1 cellular context compared by ENCODE assay signal in the genomic region with DNA sequence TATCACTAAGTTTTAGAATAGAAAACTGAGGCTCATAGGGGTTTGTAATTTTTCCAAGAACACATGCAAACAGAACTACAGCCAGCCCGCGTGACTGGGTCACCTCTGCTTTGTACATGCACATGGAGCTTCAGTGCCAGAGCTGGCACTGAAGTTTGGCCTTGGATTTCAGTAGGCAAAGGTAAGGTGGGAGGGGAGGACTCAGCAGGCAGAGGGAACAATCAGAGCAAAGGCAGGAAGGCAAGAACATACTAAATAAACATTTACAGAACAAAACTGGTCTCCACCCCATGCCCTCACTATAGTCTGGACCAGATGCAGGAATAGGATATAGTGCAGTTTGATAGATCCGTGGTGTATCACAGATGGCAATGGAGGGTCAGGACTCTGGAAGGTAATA.
TF ChIP-seq lines count a peak whose summit lies in the region.

No MANE protein-coding gene starts in this region.

TF ChIP-seq in GM12891, 5 proteins besides CTCF, POLR2A, EP300 and RAD21 (continued from another document):
- TF ChIP-seq PAX5 (IDR thresholded peaks at IDR 0.05; ENCODE audit: insufficient read depth, low read length, severe bottlenecking) (no peak), SPI1 (IDR thresholded peaks at IDR 0.05; ENCODE audit: low read depth, low read length) (no peak), POU2F2 (IDR thresholded peaks at IDR 0.05; ENCODE audit: low read depth, low read length) (no peak), TAF1 (IDR thresholded peaks at IDR 0.05; ENCODE audit: low read depth, low read length) (no peak)
TF ChIP-seq in GM12891: peak in this region for 0.
